7 cellular contexts compared by ENCODE assay signal in the genomic region with DNA sequence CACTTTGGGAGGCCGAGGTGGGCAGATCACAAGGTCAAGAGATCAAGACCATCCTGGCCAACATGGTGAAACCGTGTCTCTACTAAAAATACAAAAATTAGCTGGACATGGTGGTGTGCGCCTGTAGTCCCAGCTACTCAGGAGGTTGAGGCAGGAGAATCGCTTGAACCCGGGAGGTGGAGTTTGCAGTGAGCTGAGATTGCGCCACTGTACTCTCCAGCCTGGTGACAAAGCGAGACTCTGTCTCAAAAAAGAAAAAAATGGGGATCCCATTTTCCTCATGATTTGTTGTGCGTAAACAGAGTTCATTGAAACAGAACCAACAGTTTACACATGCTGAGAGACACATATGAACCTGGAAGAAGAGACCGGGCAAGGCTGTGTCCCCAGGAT. TPM values are rescaled to one million over a fixed set of nuclear protein-coding genes. Genes with fewer than 3 reads are reported as not detected.
A peak's percentile ranks its signal among the peaks of the same experiment; 100 is the strongest.
DNase-seq lines count a peak whose midpoint lies in the region; FAIRE-seq and TF ChIP-seq lines count a peak whose summit lies in the region.
"Not testable (repeated sequence)": the region's sequence is repeated elsewhere in the genome, so short reads cannot be mapped to it uniquely, and the experiment has no call there.

No MANE protein-coding gene starts in this region.

- 87% methylated on average over 9 of the region's 9 CpGs; no CpG with 5 or more reads in 1 of the 2 experiments for WGBS in H1 (ENCODE audit: extremely low coverage in 1 of 2, insufficient coverage in 1 of 2, insufficient read length in 1 of 2, insufficient replicate concordance in 2 of 2, low coverage in 1 of 2, low lambda C conversion rate in 2 of 2, missing lambda C conversion rate in 1 of 2), 2 experiments
- WGBS in neuronal stem cell (ENCODE audit: extremely low coverage in 2 of 2, insufficient read length in 2 of 2, insufficient replicate concordance in 1 of 2), 2 donors, result no CpG with 5 or more reads among the region's 9 CpGs

- H3K56ac ChIP-seq in H1 (replicated peaks; ENCODE audit: insufficient read length, low read depth, low read length), result not testable (repeated sequence)

- not testable (repeated sequence) for H3K36me3 ChIP-seq in CD8-positive, alpha-beta memory T cell (ENCODE audit: insufficient read depth, low read length); H1 (ENCODE audit: control insufficient read depth in 2 of 4, insufficient read depth in 4 of 4, low read length in 3 of 4); keratinocyte (ENCODE audit: control insufficient read depth in 2 of 2, extremely low read depth in 1 of 2, insufficient read depth in 2 of 2, low read length in 2 of 2); neuronal stem cell (replicated peaks in 1 of 2; ENCODE audit: control insufficient read depth in 2 of 2, insufficient read depth in 2 of 2, low read length in 2 of 2)
- peaks cover 10% of the 10 kb centered on the region for H3K36me3 ChIP-seq in adipocyte (ENCODE audit: control insufficient read depth, insufficient read depth, low read length, severe bottlenecking)

- H3K27ac Mint-ChIP-seq in CD8-positive, alpha-beta memory T cell, result peak overlapping the region in 7 of 8 donors; percentile 29 to 98 (median 90)
- peak overlapping the region; percentile 21 for H3K27ac Mint-ChIP-seq in stimulated activated naive CD8-positive, alpha-beta T cell treated with anti-CD3 and anti-CD28 coated beads, Interleukin-15, Interleukin-2, amounts not matched to agents 100 ng/mL and 50 ng/mL, for 24 hours

- H4K20me1 ChIP-seq in H1 (replicated peaks in 1 of 2; ENCODE audit: control insufficient read depth in 1 of 2, insufficient read depth in 2 of 2, low read length in 2 of 2); keratinocyte (ENCODE audit: control insufficient read depth, extremely low read depth, insufficient read depth, low read length): not testable (repeated sequence)

- H3K9me3 ChIP-seq in CD8-positive, alpha-beta memory T cell (ENCODE audit: low read length); adipocyte (ENCODE audit: control insufficient read depth, low read length); H1 (ENCODE audit: insufficient read depth in 2 of 2, low read depth in 1 of 2, low read length in 1 of 2); keratinocyte (ENCODE audit: control insufficient read depth, low read depth, low read length); neuronal stem cell (replicated peaks in 1 of 2; ENCODE audit: control insufficient read depth in 2 of 2, insufficient read depth in 1 of 2, low read depth in 1 of 2, low read length in 2 of 2): not testable (repeated sequence)

- H2BK20ac ChIP-seq in H1 (ENCODE audit: low read length), result not testable (repeated sequence)

- TF ChIP-seq EP300 in H1 (IDR thresholded peaks at IDR 0.05; ENCODE audit: borderline replicate concordance in 1 of 2, low read depth in 2 of 2, low read length in 2 of 2), result not testable (repeated sequence)

- TF ChIP-seq RAD21 in H1 (IDR thresholded peaks at IDR 0.05 in 1 of 2, conservative IDR thresholded peaks at IDR 0.05 in 1 of 2; ENCODE audit: low read depth in 2 of 2, low read length in 2 of 2), result not testable (repeated sequence)

- H3K79me2 ChIP-seq in H1 (ENCODE audit: control insufficient read depth in 1 of 2, insufficient read depth in 2 of 2, low read length in 2 of 2) (peaks cover 37 to 87% of the 10 kb centered on the region in 2 experiments), keratinocyte (ENCODE audit: control insufficient read depth, insufficient read depth, low read length) (peaks cover 77% of the 10 kb centered on the region)

- H2AK5ac ChIP-seq in H1 (ENCODE audit: low read depth, low read length); neuronal stem cell (ENCODE audit: low read depth, low read length): not testable (repeated sequence)

- H3K79me1 ChIP-seq in H1 (ENCODE audit: low read depth, low read length), result peaks cover 16% of the 10 kb centered on the region; the same call in 1 of the 2 replicates
- H3K79me1 ChIP-seq in neuronal stem cell (ENCODE audit: low read depth, low read length), result not testable (repeated sequence)

- H4K5ac ChIP-seq in H1 (ENCODE audit: insufficient read length, low read depth, low read length), result not testable (repeated sequence)

- dilution Hi-C loops in keratinocyte (cut with MboI; ENCODE audit: extremely low pct_ligation_motif_present, low sequenced_read_pairs), result not testable (repeated sequence)

- CTCF ChIA-PET in CD8-positive, alpha-beta memory T cell (lab: Charles Lee), result not testable (repeated sequence)
- CTCF ChIA-PET in H1 (lab: Charles Lee; ENCODE audit: partially characterized antibody), result interaction anchor here (0.5 to 4.0 kb wide), 23 partner anchors 9 to 1225 kb away, joined by 3 to 23 read pairs (median 6); no protein-coding TSS in a partner anchor

- H3K4me2 ChIP-seq in H1 (ENCODE audit: insufficient read depth in 1 of 2, low read depth in 2 of 2, low read length in 2 of 2), result 0 out of 4 replicates have a peak overlapping the region, but pooled peaks of 1 of the 2 experiments have one; percentile 7
- peak overlapping the region; percentile 74 for H3K4me2 ChIP-seq in keratinocyte (ENCODE audit: control insufficient read depth, extremely low read depth, insufficient read depth, low read depth, low read length)
- H3K4me2 ChIP-seq in neuronal stem cell (ENCODE audit: insufficient read depth, low read length, poor library complexity, severe bottlenecking), result not testable (repeated sequence)

- H2BK12ac ChIP-seq in H1 (ENCODE audit: low read depth, low read length); neuronal stem cell (ENCODE audit: low read length): not testable (repeated sequence)

- H2BK120ac ChIP-seq in H1 (replicated peaks; ENCODE audit: low read depth, low read length), result not testable (repeated sequence)
- peak overlapping the region; percentile 66 for H2BK120ac ChIP-seq in neuronal stem cell (ENCODE audit: low read depth, low read length)

- peaks cover 54 to 83% (median 70%) of the 10 kb centered on the region in 3 donors for H3K4me1 Mint-ChIP-seq in CD8-positive, alpha-beta memory T cell
- peaks cover 71% of the 10 kb centered on the region for H3K4me1 Mint-ChIP-seq in stimulated activated naive CD8-positive, alpha-beta T cell treated with anti-CD3 and anti-CD28 coated beads, Interleukin-15, Interleukin-2, amounts not matched to agents 100 ng/mL and 50 ng/mL, for 24 hours (ENCODE audit: low read depth)

- H3K4me3 Mint-ChIP-seq in CD8-positive, alpha-beta memory T cell, result peak overlapping the region in 1 of 7 donors; percentile 32
- peak overlapping the region; percentile 17 for H3K4me3 Mint-ChIP-seq in stimulated activated naive CD8-positive, alpha-beta T cell treated with anti-CD3 and anti-CD28 coated beads, Interleukin-15, Interleukin-2, amounts not matched to agents 100 ng/mL and 50 ng/mL, for 24 hours

- TF ChIP-seq CTCF in VCaP (conservative IDR thresholded peaks at IDR 0.05); H1 (IDR thresholded peaks at IDR 0.05; ENCODE audit: control extremely low read depth in 1 of 3, insufficient read depth in 1 of 3, low read depth in 1 of 3, low read length in 3 of 3); keratinocyte (optimal IDR thresholded peaks at IDR 0.05 in 1 of 3, IDR thresholded peaks at IDR 0.05 in 1 of 3, conservative IDR thresholded peaks at IDR 0.05 in 1 of 3; ENCODE audit: extremely low read depth in 1 of 3, insufficient read depth in 2 of 3, low read length in 3 of 3): not testable (repeated sequence)

- not testable (repeated sequence) for H3K9me1 ChIP-seq in keratinocyte (ENCODE audit: control insufficient read depth, extremely low read depth, insufficient read depth, low read length)

- not testable (repeated sequence) for H3K4me3 ChIP-seq in CD8-positive, alpha-beta memory T cell (ENCODE audit: low read length); H1 (ENCODE audit: extremely low read depth in 1 of 4, insufficient read depth in 2 of 4, low read depth in 3 of 4, low read length in 4 of 4); keratinocyte (ENCODE audit: control insufficient read depth in 2 of 3, extremely low read depth in 1 of 3, insufficient read depth in 2 of 3, low read depth in 1 of 3, low read length in 3 of 3); neuronal stem cell (ENCODE audit: low read length in 2 of 2)
- H3K4me3 ChIP-seq in adipocyte (ENCODE audit: low read length), result peak overlapping the region; percentile 43

- TF ChIP-seq POLR2A in H1 (IDR thresholded peaks at IDR 0.05; ENCODE audit: control extremely low read depth in 1 of 2, low read depth in 2 of 2, low read length in 2 of 2), result not testable (repeated sequence)

- not testable (repeated sequence) for H3K4ac ChIP-seq in H1 (replicated peaks; ENCODE audit: insufficient read length, low read depth, low read length); neuronal stem cell (ENCODE audit: low read length)

- not testable (repeated sequence) for H3K27me3 Mint-ChIP-seq in CD8-positive, alpha-beta memory T cell; stimulated activated naive CD8-positive, alpha-beta T cell treated with anti-CD3 and anti-CD28 coated beads, Interleukin-15, Interleukin-2, amounts not matched to agents 100 ng/mL and 50 ng/mL, for 24 hours

- H3K27ac ChIP-seq in CD8-positive, alpha-beta memory T cell (ENCODE audit: low read depth, low read length), result peak overlapping the region; percentile 62
- H3K27ac ChIP-seq in VCaP (peak overlapping the region; percentile 53; the same call in 1 of the 2 replicates), keratinocyte (ENCODE audit: control insufficient read depth, insufficient read depth, low read length) (peak overlapping the region; percentile 83)
- not testable (repeated sequence) for H3K27ac ChIP-seq in H1 (ENCODE audit: low read depth, low read length); neuronal stem cell (replicated peaks; ENCODE audit: low read length)

- not testable (repeated sequence) for H3K23ac ChIP-seq in H1 (ENCODE audit: insufficient read length); neuronal stem cell (ENCODE audit: low read depth, low read length, poor library complexity)

- POLR2A ChIA-PET in CD8-positive, alpha-beta memory T cell (lab: Charles Lee), result not testable (repeated sequence)
- POLR2A ChIA-PET in H1 (lab: Charles Lee; ENCODE audit: partially characterized antibody), result interaction anchor here (0.8 to 2.0 kb wide), 10 partner anchors 9 to 58 kb away, joined by 3 to 7 read pairs (median 4); no protein-coding TSS in a partner anchor

- peak overlapping the region; percentile 22 for H2BK5ac ChIP-seq in H1 (ENCODE audit: low read depth, low read length)
- not testable (repeated sequence) for H2BK5ac ChIP-seq in neuronal stem cell (ENCODE audit: low read length)

- peak overlapping the region; percentile 72; the same call in 1 of the 2 replicates for H4K8ac ChIP-seq in H1 (ENCODE audit: extremely low read depth, insufficient read depth, low read length)
- H4K8ac ChIP-seq in neuronal stem cell (ENCODE audit: low read depth, low read length), result not testable (repeated sequence)

- peak overlapping the region; percentile 71 for H3K9ac ChIP-seq in adipocyte (ENCODE audit: low read length)
- H3K9ac ChIP-seq in H1 (replicated peaks in 1 of 4; ENCODE audit: extremely low read depth in 1 of 4, low read depth in 3 of 4, low read length in 3 of 4); neuronal stem cell (ENCODE audit: low read depth, low read length, poor library complexity): not testable (repeated sequence)
- peak overlapping the region; percentile 70 for H3K9ac ChIP-seq in keratinocyte (ENCODE audit: control insufficient read depth, extremely low read depth, insufficient read depth, low read length)

- not testable (repeated sequence) for FAIRE-seq in H1 (lab: Jason Lieb, UNC); keratinocyte (lab: Jason Lieb, UNC)

- not testable (repeated sequence) for H3K9me3 Mint-ChIP-seq in CD8-positive, alpha-beta memory T cell; stimulated activated naive CD8-positive, alpha-beta T cell treated with anti-CD3 and anti-CD28 coated beads, Interleukin-15, Interleukin-2, amounts not matched to agents 100 ng/mL and 50 ng/mL, for 24 hours

- not testable (repeated sequence) for H3K23me2 ChIP-seq in H1 (ENCODE audit: low read depth, low read length)

- H2AFZ ChIP-seq in H1 (ENCODE audit: low read length); keratinocyte (ENCODE audit: control insufficient read depth, low read length); neuronal stem cell (ENCODE audit: low read length): not testable (repeated sequence)

- H2BK15ac ChIP-seq in H1 (ENCODE audit: low read length); neuronal stem cell (ENCODE audit: low read length): not testable (repeated sequence)

- not testable (repeated sequence) for DNase-seq in CD8-positive, alpha-beta memory T cell; adipocyte (ENCODE audit: low read depth); H1 (ENCODE audit: low read depth in 1 of 2, low spot score in 2 of 2); keratinocyte (ENCODE audit: low read depth, low spot score); neuronal stem cell (ENCODE audit: low spot score)

- peaks cover 72% of the 10 kb centered on the region for H3K4me1 ChIP-seq in CD8-positive, alpha-beta memory T cell (ENCODE audit: insufficient read depth, low read length)
- H3K4me1 ChIP-seq in adipocyte (ENCODE audit: control insufficient read depth, insufficient read depth, low read length) (peaks cover 73% of the 10 kb centered on the region), H1 (replicated peaks in 1 of 4; ENCODE audit: control insufficient read depth in 3 of 4, insufficient read depth in 4 of 4, low read length in 3 of 4) (peaks cover 28 to 54% (median 46%) of the 10 kb centered on the region in 4 experiments), keratinocyte (ENCODE audit: control insufficient read depth, extremely low read depth, insufficient read depth, low read length) (peaks cover 67% of the 10 kb centered on the region), neuronal stem cell (ENCODE audit: control insufficient read depth in 2 of 2, insufficient read depth in 1 of 2, low read depth in 1 of 2, low read length in 2 of 2) (peaks cover 18 to 30% of the 10 kb centered on the region in 2 donors)

- H3K36me3 Mint-ChIP-seq in CD8-positive, alpha-beta memory T cell, result peaks cover 0 to 22% (median 0%) of the 10 kb centered on the region in 3 donors
- H3K36me3 Mint-ChIP-seq in stimulated activated naive CD8-positive, alpha-beta T cell treated with anti-CD3 and anti-CD28 coated beads, Interleukin-15, Interleukin-2, amounts not matched to agents 100 ng/mL and 50 ng/mL, for 24 hours (ENCODE audit: low read depth), result peaks cover 35% of the 10 kb centered on the region

- 0 out of 2 replicates have a peak overlapping the region, but pooled peaks have one; percentile 15 for H3K18ac ChIP-seq in H1 (ENCODE audit: extremely low read depth, low read length)
- not testable (repeated sequence) for H3K18ac ChIP-seq in neuronal stem cell (ENCODE audit: low read length)

- not testable (repeated sequence) for H3K14ac ChIP-seq in H1 (ENCODE audit: insufficient read length); neuronal stem cell (ENCODE audit: low read length)

- not testable (repeated sequence) for H3K27me3 ChIP-seq in CD8-positive, alpha-beta memory T cell (ENCODE audit: insufficient read depth, low read length, poor library complexity, severe bottlenecking); adipocyte (replicated peaks; ENCODE audit: control insufficient read depth, insufficient read depth, low read length); H1 (replicated peaks in 1 of 4; ENCODE audit: control insufficient read depth in 3 of 4, extremely low read depth in 1 of 4, insufficient read depth in 3 of 4, low read length in 3 of 4); keratinocyte (ENCODE audit: control insufficient read depth, extremely low read depth, insufficient read depth, low read length); neuronal stem cell (ENCODE audit: control insufficient read depth in 3 of 3, insufficient read depth in 3 of 3, low read depth in 1 of 3, low read length in 3 of 3)

- not testable (repeated sequence) for H4K91ac ChIP-seq in H1 (replicated peaks; ENCODE audit: insufficient read length, low read length); neuronal stem cell (ENCODE audit: low read depth, low read length, poor library complexity)

RNA-seq across cellular contexts. Expression of gene HK1, which starts 55.6 kb away (rescaled TPM):
- 100 to 1,000 TPM; 151 to 153 TPM for total RNA-seq in CD8-positive, alpha-beta memory T cell
- polyA plus RNA-seq in CD8-positive, alpha-beta memory T cell, result 144 TPM
- 237 and 247 TPM in 2 replicates for total RNA-seq in H1 (2021; fragmentation: NEBNext Ultra II Directional; extraction: Animal tissue kit (Norgen Biotek cat#: 25700))
- 55.8 and 91.2 TPM in 2 replicates for polyA plus RNA-seq in H1 (2011; rRNA removed)
- 99.9 TPM for polyA plus RNA-seq in H1 (2011; cell fraction: cytosol; rRNA removed)
- polyA plus RNA-seq in H1 (2011; cell fraction: nucleus; rRNA removed), result 110 TPM
- 178 to 213 TPM (median 203 TPM) in 4 replicates for polyA plus RNA-seq in H1 (2012, experiment 1 of 2)
- 65.2 TPM for polyA plus RNA-seq in H1 (2012, experiment 2 of 2)
- 115 TPM for polyA plus RNA-seq in H1 (2013, experiment 1 of 2)
- polyA plus RNA-seq in H1 (2013, experiment 2 of 2), result 110 TPM
- 135 and 144 TPM in 2 replicates for polyA minus RNA-seq in H1 (2011; rRNA and poly(A)+ RNA removed)
- polyA minus RNA-seq in H1 (2011; cell fraction: cytosol; rRNA and poly(A)+ RNA removed), result 76.1 TPM
- polyA minus RNA-seq in H1 (2011; cell fraction: nucleus; rRNA and poly(A)+ RNA removed), result 44.9 TPM
- 90.9 to 113 TPM (median 106 TPM) in 3 replicates for polyA plus RNA-seq in keratinocyte
- 96.6 TPM for polyA plus RNA-seq in keratinocyte (2011; ENCODE audit: low read depth)
- 84.2 and 112 TPM in 2 replicates for polyA plus RNA-seq in keratinocyte (2011; cell fraction: cytosol; rRNA removed)
- 148 and 167 TPM in 2 replicates for polyA plus RNA-seq in keratinocyte (2011; cell fraction: nucleus; rRNA removed)
- polyA plus RNA-seq in keratinocyte (2012; ENCODE audit: low replicate concordance), result 153 and 155 TPM in 2 replicates
- polyA minus RNA-seq in keratinocyte, result 122 to 178 TPM (median 152 TPM) in 3 replicates
- polyA minus RNA-seq in keratinocyte (2011; cell fraction: cytosol; rRNA and poly(A)+ RNA removed), result 85.8 TPM
- polyA minus RNA-seq in keratinocyte (2011; cell fraction: nucleus; rRNA and poly(A)+ RNA removed), result 63.3 and 108 TPM in 2 replicates
- polyA plus RNA-seq in neuronal stem cell (2013, experiment 1 of 2), result 26.2 TPM
- polyA plus RNA-seq in neuronal stem cell (2013, experiment 2 of 2), result 26.0 TPM
